ENCODE assay signal across 1 cellular context in the genomic region with DNA sequence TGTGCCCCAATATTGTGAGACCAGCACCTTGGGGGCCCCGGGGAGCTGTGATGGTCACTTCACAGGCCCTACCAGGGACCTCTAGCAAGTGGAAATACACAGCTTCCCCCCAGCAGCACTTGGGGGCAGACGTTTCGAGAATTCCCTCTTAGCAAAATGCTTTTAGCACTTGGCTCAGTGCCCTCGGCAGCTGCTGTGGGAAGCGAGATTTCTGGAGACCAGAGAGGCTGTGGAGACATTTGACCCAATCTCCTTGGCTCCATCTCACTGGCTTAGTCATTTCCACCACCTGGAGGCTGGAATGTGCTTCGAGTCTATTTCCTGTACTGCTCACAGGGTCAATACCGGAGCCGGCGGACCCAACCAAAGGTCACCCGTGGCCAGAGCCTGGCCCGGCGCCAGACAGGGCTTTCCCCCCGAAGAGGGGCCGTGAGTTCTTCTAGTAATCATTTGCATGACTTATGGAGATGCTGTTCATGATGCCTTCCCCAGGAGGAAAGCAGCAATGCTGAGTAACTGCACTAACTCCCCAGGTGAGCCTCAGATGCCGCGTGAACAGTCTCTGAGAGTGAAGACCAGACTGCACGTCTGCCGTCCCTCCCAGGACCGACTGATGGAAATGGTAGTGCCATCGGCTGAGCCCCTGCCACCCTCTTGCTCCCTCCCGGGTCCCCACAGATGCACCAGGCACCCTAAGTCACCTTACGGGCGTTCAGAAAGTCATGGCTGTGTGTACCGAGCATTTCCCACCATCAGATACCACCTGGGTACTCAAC.
TF ChIP-seq lines count a peak whose summit lies in the region.

No MANE protein-coding gene starts in this region.

TF ChIP-seq in HepG2, 621 proteins besides CTCF, POLR2A, EP300 and RAD21 (continued from another document and continues in another):
- TF ChIP-seq, protein P1, sequence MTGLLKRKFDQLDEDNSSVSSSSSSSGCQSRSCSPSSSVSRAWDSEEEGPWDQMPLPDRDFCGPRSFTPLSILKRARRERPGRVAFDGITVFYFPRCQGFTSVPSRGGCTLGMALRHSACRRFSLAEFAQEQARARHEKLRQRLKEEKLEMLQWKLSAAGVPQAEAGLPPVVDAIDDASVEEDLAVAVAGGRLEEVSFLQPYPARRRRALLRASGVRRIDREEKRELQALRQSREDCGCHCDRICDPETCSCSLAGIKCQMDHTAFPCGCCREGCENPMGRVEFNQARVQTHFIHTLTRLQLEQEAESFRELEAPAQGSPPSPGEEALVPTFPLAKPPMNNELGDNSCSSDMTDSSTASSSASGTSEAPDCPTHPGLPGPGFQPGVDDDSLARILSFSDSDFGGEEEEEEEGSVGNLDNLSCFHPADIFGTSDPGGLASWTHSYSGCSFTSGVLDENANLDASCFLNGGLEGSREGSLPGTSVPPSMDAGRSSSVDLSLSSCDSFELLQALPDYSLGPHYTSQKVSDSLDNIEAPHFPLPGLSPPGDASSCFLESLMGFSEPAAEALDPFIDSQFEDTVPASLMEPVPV (CRISPR knock-in tag; IDR thresholded peaks at IDR 0.05), result no peak; the same call in 1 of the 2 replicates
- no peak for TF ChIP-seq PAF1 (CRISPR knock-in tag; IDR thresholded peaks at IDR 0.05)
- peak; percentile 50; the same call in 1 of the 2 replicates for TF ChIP-seq POGZ (CRISPR knock-in tag; IDR thresholded peaks at IDR 0.05)
- 0 out of 2 replicates have a peak, but pooled peaks have one; percentile 9 for TF ChIP-seq BRD4 (CRISPR knock-in tag; IDR thresholded peaks at IDR 0.05)
- no peak for TF ChIP-seq TOPORS (CRISPR knock-in tag; IDR thresholded peaks at IDR 0.05)
- TF ChIP-seq, protein P2, sequence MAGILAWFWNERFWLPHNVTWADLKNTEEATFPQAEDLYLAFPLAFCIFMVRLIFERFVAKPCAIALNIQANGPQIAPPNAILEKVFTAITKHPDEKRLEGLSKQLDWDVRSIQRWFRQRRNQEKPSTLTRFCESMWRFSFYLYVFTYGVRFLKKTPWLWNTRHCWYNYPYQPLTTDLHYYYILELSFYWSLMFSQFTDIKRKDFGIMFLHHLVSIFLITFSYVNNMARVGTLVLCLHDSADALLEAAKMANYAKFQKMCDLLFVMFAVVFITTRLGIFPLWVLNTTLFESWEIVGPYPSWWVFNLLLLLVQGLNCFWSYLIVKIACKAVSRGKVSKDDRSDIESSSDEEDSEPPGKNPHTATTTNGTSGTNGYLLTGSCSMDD (CRISPR knock-in tag; IDR thresholded peaks at IDR 0.05), result no peak
- TF ChIP-seq HDAC1 (CRISPR knock-in tag; IDR thresholded peaks at IDR 0.05), result peak; percentile 51; the same call in 1 of the 2 replicates
- TF ChIP-seq ZFP36 (IDR thresholded peaks at IDR 0.05; ENCODE audit: borderline replicate concordance, low read depth, low read length, partially characterized antibody), result no peak
- no peak for TF ChIP-seq KLF12 (CRISPR knock-in tag; IDR thresholded peaks at IDR 0.05; ENCODE audit: borderline replicate concordance)
- no peak for TF ChIP-seq MEF2D (CRISPR knock-in tag; IDR thresholded peaks at IDR 0.05)
- no peak for TF ChIP-seq XBP1 (CRISPR knock-in tag; IDR thresholded peaks at IDR 0.05)
- TF ChIP-seq, protein P3, sequence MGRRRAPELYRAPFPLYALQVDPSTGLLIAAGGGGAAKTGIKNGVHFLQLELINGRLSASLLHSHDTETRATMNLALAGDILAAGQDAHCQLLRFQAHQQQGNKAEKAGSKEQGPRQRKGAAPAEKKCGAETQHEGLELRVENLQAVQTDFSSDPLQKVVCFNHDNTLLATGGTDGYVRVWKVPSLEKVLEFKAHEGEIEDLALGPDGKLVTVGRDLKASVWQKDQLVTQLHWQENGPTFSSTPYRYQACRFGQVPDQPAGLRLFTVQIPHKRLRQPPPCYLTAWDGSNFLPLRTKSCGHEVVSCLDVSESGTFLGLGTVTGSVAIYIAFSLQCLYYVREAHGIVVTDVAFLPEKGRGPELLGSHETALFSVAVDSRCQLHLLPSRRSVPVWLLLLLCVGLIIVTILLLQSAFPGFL (CRISPR knock-in tag; IDR thresholded peaks at IDR 0.05), result no peak
- TF ChIP-seq, protein P4, sequence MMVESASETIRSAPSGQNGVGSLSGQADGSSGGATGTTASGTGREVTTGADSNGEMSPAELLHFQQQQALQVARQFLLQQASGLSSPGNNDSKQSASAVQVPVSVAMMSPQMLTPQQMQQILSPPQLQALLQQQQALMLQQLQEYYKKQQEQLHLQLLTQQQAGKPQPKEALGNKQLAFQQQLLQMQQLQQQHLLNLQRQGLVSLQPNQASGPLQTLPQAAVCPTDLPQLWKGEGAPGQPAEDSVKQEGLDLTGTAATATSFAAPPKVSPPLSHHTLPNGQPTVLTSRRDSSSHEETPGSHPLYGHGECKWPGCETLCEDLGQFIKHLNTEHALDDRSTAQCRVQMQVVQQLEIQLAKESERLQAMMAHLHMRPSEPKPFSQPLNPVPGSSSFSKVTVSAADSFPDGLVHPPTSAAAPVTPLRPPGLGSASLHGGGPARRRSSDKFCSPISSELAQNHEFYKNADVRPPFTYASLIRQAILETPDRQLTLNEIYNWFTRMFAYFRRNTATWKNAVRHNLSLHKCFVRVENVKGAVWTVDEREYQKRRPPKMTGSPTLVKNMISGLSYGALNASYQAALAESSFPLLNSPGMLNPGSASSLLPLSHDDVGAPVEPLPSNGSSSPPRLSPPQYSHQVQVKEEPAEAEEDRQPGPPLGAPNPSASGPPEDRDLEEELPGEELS (CRISPR knock-in tag; IDR thresholded peaks at IDR 0.05), result peak; percentile 60
- TF ChIP-seq ZNF713 (CRISPR knock-in tag; IDR thresholded peaks at IDR 0.05), result no peak
- TF ChIP-seq SRSF4 (IDR thresholded peaks at IDR 0.05; ENCODE audit: low read depth, low read length, poor library complexity, severe bottlenecking), result no peak
- TF ChIP-seq CCDC6 (CRISPR knock-in tag; IDR thresholded peaks at IDR 0.05), result no peak
- TF ChIP-seq, protein P5, sequence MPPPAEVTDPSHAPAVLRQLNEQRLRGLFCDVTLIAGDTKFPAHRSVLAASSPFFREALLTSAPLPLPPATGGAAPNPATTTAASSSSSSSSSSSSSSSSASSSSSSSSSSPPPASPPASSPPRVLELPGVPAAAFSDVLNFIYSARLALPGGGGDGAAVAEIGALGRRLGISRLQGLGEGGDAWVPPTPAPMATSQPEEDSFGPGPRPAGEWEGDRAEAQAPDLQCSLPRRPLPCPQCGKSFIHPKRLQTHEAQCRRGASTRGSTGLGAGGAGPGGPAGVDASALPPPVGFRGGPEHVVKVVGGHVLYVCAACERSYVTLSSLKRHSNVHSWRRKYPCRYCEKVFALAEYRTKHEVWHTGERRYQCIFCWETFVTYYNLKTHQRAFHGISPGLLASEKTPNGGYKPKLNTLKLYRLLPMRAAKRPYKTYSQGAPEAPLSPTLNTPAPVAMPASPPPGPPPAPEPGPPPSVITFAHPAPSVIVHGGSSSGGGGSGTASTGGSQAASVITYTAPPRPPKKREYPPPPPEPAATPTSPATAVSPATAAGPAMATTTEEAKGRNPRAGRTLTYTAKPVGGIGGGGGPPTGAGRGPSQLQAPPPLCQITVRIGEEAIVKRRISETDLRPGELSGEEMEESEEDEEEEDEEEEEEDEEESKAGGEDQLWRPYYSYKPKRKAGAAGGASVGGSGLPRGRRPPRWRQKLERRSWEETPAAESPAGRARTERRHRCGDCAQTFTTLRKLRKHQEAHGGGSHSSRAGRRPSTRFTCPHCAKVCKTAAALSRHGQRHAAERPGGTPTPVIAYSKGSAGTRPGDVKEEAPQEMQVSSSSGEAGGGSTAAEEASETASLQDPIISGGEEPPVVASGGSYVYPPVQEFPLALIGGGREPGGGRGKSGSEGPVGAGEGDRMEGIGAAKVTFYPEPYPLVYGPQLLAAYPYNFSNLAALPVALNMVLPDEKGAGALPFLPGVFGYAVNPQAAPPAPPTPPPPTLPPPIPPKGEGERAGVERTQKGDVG (CRISPR knock-in tag; IDR thresholded peaks at IDR 0.05; ENCODE audit: borderline replicate concordance), result 0 out of 2 replicates have a peak, but pooled peaks have one; percentile 28
- peak; percentile 59; the same call in 1 of the 2 replicates for TF ChIP-seq DPF2 (CRISPR knock-in tag; IDR thresholded peaks at IDR 0.05; ENCODE audit: borderline replicate concordance, low read depth)
- TF ChIP-seq PRPF4 (IDR thresholded peaks at IDR 0.05; ENCODE audit: low read depth, low read length, poor library complexity, severe bottlenecking), result no peak
- TF ChIP-seq ATAD3A (CRISPR knock-in tag; IDR thresholded peaks at IDR 0.05), result no peak
- TF ChIP-seq, protein P6, sequence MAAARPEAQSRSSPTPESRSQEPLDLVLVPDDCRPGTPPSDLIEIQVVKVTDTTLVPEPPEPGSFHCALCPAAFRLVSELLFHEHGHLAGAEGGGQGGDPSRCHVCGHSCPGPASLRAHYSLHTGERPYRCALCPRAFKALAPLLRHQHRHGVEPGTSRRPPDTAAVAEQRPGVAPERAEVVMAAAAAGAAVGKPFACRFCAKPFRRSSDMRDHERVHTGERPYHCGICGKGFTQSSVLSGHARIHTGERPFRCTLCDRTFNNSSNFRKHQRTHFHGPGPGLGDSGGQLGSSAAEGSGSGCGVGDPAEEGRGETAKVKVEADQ (CRISPR knock-in tag; IDR thresholded peaks at IDR 0.05; ENCODE audit: borderline replicate concordance), result peak; percentile 4; the same call in 1 of the 2 replicates
- TF ChIP-seq ZNF678 (CRISPR knock-in tag; IDR thresholded peaks at IDR 0.05), result no peak
- TF ChIP-seq SSRP1 (CRISPR knock-in tag; IDR thresholded peaks at IDR 0.05), result no peak; the same call in 1 of the 2 replicates
- TF ChIP-seq SMAD3 (CRISPR knock-in tag; IDR thresholded peaks at IDR 0.05), result no peak
- TF ChIP-seq, protein P7, sequence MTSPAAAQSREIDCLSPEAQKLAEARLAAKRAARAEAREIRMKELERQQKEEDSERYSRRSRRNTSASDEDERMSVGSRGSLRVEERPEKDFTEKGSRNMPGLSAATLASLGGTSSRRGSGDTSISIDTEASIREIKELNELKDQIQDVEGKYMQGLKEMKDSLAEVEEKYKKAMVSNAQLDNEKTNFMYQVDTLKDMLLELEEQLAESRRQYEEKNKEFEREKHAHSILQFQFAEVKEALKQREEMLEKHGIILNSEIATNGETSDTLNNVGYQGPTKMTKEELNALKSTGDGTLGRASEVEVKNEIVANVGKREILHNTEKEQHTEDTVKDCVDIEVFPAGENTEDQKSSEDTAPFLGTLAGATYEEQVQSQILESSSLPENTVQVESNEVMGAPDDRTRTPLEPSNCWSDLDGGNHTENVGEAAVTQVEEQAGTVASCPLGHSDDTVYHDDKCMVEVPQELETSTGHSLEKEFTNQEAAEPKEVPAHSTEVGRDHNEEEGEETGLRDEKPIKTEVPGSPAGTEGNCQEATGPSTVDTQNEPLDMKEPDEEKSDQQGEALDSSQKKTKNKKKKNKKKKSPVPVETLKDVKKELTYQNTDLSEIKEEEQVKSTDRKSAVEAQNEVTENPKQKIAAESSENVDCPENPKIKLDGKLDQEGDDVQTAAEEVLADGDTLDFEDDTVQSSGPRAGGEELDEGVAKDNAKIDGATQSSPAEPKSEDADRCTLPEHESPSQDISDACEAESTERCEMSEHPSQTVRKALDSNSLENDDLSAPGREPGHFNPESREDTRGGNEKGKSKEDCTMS (CRISPR knock-in tag; conservative IDR thresholded peaks at IDR 0.05), result no peak
- no peak for TF ChIP-seq ZNF24 (IDR thresholded peaks at IDR 0.05)
- no peak for TF ChIP-seq SUZ12 (IDR thresholded peaks at IDR 0.05; ENCODE audit: low read depth, low read length)
- TF ChIP-seq MIER3 (CRISPR knock-in tag; IDR thresholded peaks at IDR 0.05; ENCODE audit: borderline replicate concordance), result no peak
- no peak for TF ChIP-seq ZNF766 (CRISPR knock-in tag; IDR thresholded peaks at IDR 0.05; ENCODE audit: borderline replicate concordance)
- TF ChIP-seq, protein P8, sequence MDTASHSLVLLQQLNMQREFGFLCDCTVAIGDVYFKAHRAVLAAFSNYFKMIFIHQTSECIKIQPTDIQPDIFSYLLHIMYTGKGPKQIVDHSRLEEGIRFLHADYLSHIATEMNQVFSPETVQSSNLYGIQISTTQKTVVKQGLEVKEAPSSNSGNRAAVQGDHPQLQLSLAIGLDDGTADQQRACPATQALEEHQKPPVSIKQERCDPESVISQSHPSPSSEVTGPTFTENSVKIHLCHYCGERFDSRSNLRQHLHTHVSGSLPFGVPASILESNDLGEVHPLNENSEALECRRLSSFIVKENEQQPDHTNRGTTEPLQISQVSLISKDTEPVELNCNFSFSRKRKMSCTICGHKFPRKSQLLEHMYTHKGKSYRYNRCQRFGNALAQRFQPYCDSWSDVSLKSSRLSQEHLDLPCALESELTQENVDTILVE (CRISPR knock-in tag; IDR thresholded peaks at IDR 0.05), result peak; percentile 43; the same call in 1 of the 2 replicates
- peak; percentile 68 for TF ChIP-seq STAG1 (CRISPR knock-in tag; IDR thresholded peaks at IDR 0.05)
- peak; percentile 71 for TF ChIP-seq HOXA3 (CRISPR knock-in tag; IDR thresholded peaks at IDR 0.05)
- no peak for TF ChIP-seq ZSCAN22 (CRISPR knock-in tag; IDR thresholded peaks at IDR 0.05)
- TF ChIP-seq, protein P9, sequence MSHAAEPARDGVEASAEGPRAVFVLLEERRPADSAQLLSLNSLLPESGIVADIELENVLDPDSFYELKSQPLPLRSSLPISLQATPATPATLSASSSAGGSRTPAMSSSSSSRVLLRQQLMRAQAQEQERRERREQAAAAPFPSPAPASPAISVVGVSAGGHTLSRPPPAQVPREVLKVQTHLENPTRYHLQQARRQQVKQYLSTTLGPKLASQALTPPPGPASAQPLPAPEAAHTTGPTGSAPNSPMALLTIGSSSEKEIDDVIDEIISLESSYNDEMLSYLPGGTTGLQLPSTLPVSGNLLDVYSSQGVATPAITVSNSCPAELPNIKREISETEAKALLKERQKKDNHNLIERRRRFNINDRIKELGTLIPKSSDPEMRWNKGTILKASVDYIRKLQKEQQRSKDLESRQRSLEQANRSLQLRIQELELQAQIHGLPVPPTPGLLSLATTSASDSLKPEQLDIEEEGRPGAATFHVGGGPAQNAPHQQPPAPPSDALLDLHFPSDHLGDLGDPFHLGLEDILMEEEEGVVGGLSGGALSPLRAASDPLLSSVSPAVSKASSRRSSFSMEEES (CRISPR knock-in tag; IDR thresholded peaks at IDR 0.05), result no peak
- TF ChIP-seq NR1H2 (CRISPR knock-in tag; IDR thresholded peaks at IDR 0.05; ENCODE audit: borderline replicate concordance, low read depth), result no peak
- TF ChIP-seq ZNF547 (CRISPR knock-in tag; IDR thresholded peaks at IDR 0.05), result no peak
- 0 out of 2 replicates have a peak, but pooled peaks have one; percentile 19 for TF ChIP-seq TSC22D2 (CRISPR knock-in tag; IDR thresholded peaks at IDR 0.05; ENCODE audit: borderline replicate concordance)
- no peak for TF ChIP-seq ZNF44 (CRISPR knock-in tag; IDR thresholded peaks at IDR 0.05)
- TF ChIP-seq ZNF441 (CRISPR knock-in tag; IDR thresholded peaks at IDR 0.05; ENCODE audit: borderline replicate concordance), result peak; percentile 82
